24 cellular contexts compared by ENCODE assay signal in genomic region chr3:5972586-5972985, GRCh38.
"Had no signal": no experiment of that assay in that cellular context is flagged by ENCODE, and none has a peak within 500 bp of the region (broad histone marks: within the 10 kb centered on the region; RNA-seq: fewer than 3 reads in every experiment).

No MANE protein-coding gene starts in this region.

- H3K4me3 Mint-ChIP-seq: activated CD4-positive, alpha-beta memory T cell treated with anti-CD3 and anti-CD28 coated beads for 36 hours; activated naive CD4-positive, alpha-beta T cell treated with anti-CD3 and anti-CD28 coated beads for 36 hours; activated naive CD8-positive, alpha-beta T cell treated with anti-CD3 and anti-CD28 coated beads, Interleukin-2, amount 10 ng/mL, durations not matched to agents 7 days and 5 days; brain; effector memory CD8-positive, alpha-beta T cell; mesothelial cell of epicardium; naive thymus-derived CD8-positive, alpha-beta T cell had no signal

- DNase-seq: activated CD4-positive, alpha-beta memory T cell treated with anti-CD3 and anti-CD28 coated beads for 36 hours; activated CD4-positive, alpha-beta T cell treated with anti-CD3 and anti-CD28 coated beads for 48 hours; activated CD4-positive, CD25-positive, alpha-beta regulatory T cell; activated naive CD4-positive, alpha-beta T cell treated with anti-CD3 and anti-CD28 coated beads for 36 hours; activated naive CD8-positive, alpha-beta T cell treated with anti-CD3 and anti-CD28 coated beads, Interleukin-2, amount 10 ng/mL, durations not matched to agents 7 days and 5 days; activated T-cell treated with anti-CD3 and anti-CD28 coated beads, Interleukin-2, amount 50 U/mL, for 48 hours; amniotic stem cell; caudate nucleus; dermis blood vessel endothelial cell; effector memory CD8-positive, alpha-beta T cell; glutamatergic neuron; hippocampal formation; left ventricle myocardium inferior; mammary epithelial cell; naive thymus-derived CD8-positive, alpha-beta T cell; stimulated activated CD4-positive, alpha-beta T cell treated with anti-CD3 and anti-CD28 coated beads, Interleukin-4, amount 100 ng/mL, for 24 hours; stimulated activated naive CD8-positive, alpha-beta T cell treated with anti-CD3 and anti-CD28 coated beads, Interleukin-15, Interleukin-2, amounts not matched to agents 100 U/mL and 50 U/mL, for 24 hours; substantia nigra; T-helper 1 cell; thyroid gland; upper lobe of right lung had no signal

- H3K27ac ChIP-seq: left ventricle myocardium inferior, prostate gland, thyroid gland, upper lobe of right lung had no signal

- H3K9me3 Mint-ChIP-seq: activated naive CD4-positive, alpha-beta T cell treated with anti-CD3 and anti-CD28 coated beads for 36 hours had no signal

- H3K36me3 Mint-ChIP-seq: activated CD4-positive, alpha-beta memory T cell treated with anti-CD3 and anti-CD28 coated beads for 36 hours; activated naive CD8-positive, alpha-beta T cell treated with anti-CD3 and anti-CD28 coated beads, Interleukin-2, amount 10 ng/mL, durations not matched to agents 7 days and 5 days; brain; mesothelial cell of epicardium; naive thymus-derived CD8-positive, alpha-beta T cell had no signal

- H3K4me1 ChIP-seq: left ventricle myocardium inferior, prostate gland, thyroid gland, upper lobe of right lung had no signal

- H3K4me3 ChIP-seq: left ventricle myocardium inferior, prostate gland, thyroid gland, upper lobe of right lung had no signal

- H3K27me3 Mint-ChIP-seq: activated CD4-positive, alpha-beta memory T cell treated with anti-CD3 and anti-CD28 coated beads for 36 hours; activated naive CD8-positive, alpha-beta T cell treated with anti-CD3 and anti-CD28 coated beads, Interleukin-2, amount 10 ng/mL, durations not matched to agents 7 days and 5 days; effector memory CD8-positive, alpha-beta T cell had no signal

- H3K27ac Mint-ChIP-seq: activated CD4-positive, alpha-beta memory T cell treated with anti-CD3 and anti-CD28 coated beads for 36 hours; activated naive CD4-positive, alpha-beta T cell treated with anti-CD3 and anti-CD28 coated beads for 36 hours; activated naive CD8-positive, alpha-beta T cell treated with anti-CD3 and anti-CD28 coated beads, Interleukin-2, amount 10 ng/mL, durations not matched to agents 7 days and 5 days; brain; effector memory CD8-positive, alpha-beta T cell; mesothelial cell of epicardium; naive thymus-derived CD8-positive, alpha-beta T cell had no signal

- H3K27me3 ChIP-seq: thyroid gland, upper lobe of right lung had no signal

- H3K9me3 ChIP-seq: left ventricle myocardium inferior, prostate gland, thyroid gland, upper lobe of right lung had no signal

- H3K4me1 Mint-ChIP-seq: activated naive CD8-positive, alpha-beta T cell treated with anti-CD3 and anti-CD28 coated beads, Interleukin-2, amount 10 ng/mL, durations not matched to agents 7 days and 5 days; mesothelial cell of epicardium; naive thymus-derived CD8-positive, alpha-beta T cell had no signal

- H3K36me3 ChIP-seq: left ventricle myocardium inferior, prostate gland, thyroid gland, upper lobe of right lung had no signal
